15 cellular contexts compared by ENCODE assay signal in the genomic region with DNA sequence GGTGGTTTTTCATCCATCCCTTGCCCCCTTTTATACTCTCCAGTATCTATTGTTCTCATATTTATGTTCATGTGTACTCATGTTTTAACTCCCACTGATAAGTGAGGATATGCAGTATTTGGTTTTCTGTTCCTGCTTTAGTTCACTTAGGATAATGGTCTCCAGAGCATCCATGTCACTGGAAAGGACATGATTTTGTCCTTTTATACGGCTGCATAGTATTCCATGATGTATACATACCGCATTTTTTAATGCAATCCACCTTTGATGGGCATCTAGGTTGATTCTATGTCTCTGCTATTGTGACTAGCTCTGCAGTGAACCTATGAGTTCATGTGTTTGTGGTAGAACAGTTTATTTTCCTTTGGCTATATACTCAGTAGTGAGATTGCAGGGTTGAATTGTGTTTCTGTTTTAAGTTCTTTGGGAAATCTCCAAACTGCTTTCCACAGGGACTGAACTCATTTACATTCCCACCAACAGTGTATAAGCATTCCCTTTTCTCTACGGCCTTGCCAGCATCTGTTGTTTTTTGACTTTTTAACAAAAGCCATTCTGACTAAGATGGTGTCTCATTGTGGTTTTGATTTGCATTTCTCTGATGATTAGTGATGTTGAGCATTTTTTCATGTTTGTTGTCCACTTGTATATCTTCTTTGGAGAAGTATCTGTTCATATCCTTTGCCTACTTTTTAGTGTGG.
DNase-seq lines count a peak whose midpoint lies in the region; ATAC-seq and TF ChIP-seq lines count a peak whose summit lies in the region.
"Had no signal": no experiment of that assay in that cellular context is flagged by ENCODE, and none has a peak within 500 bp of the region (broad histone marks: within the 10 kb centered on the region; RNA-seq: fewer than 3 reads in every experiment).

No MANE protein-coding gene starts in this region.

- ATAC-seq in stimulated activated naive CD8-positive, alpha-beta T cell treated with anti-CD3 and anti-CD28 coated beads, Interleukin-15, amount 100 ng/mL, for 72 hours = no peak

- TF ChIP-seq CTCF in AG10803 (conservative IDR thresholded peaks at IDR 0.05; ENCODE audit: low read length) = no peak
- no peak for TF ChIP-seq CTCF in HFFc6 (IDR thresholded peaks at IDR 0.05)
- no peak for TF ChIP-seq CTCF in fibroblast of mammary gland (conservative IDR thresholded peaks at IDR 0.05; ENCODE audit: control insufficient read depth, insufficient read depth, low read depth, low read length)

- no peak overlapping the region for H3K27ac Mint-ChIP-seq in HFFc6
- H3K27ac Mint-ChIP-seq in stimulated activated naive CD8-positive, alpha-beta T cell treated with anti-CD3 and anti-CD28 coated beads, Interleukin-15, amount 100 ng/mL, for 72 hours = no peak overlapping the region

- H3K9me3 Mint-ChIP-seq in HFFc6 = no peaks in the 10 kb centered on the region; the same call in 1 of the 2 replicates
- H3K9me3 Mint-ChIP-seq in stimulated activated naive CD8-positive, alpha-beta T cell treated with anti-CD3 and anti-CD28 coated beads, Interleukin-15, amount 100 ng/mL, for 72 hours = peaks cover 0 to 9% of the 10 kb centered on the region in 2 donors

- DNase-seq in AG10803 (ENCODE audit: low read depth) (peak; percentile 61), HFFc6 (peak; percentile 13), astrocyte of the hippocampus (ENCODE audit: low read depth, low spot score) (peak; percentile 66), fibroblast of mammary gland (ENCODE audit: low read depth) (peak; percentile 85), NCI-H146 (lab: John Stamatoyannopoulos, UW) (no peak), T-helper 9 cell (no peak)
- no peak for DNase-seq in stimulated activated naive CD8-positive, alpha-beta T cell treated with anti-CD3 and anti-CD28 coated beads, Interleukin-15, amount 100 ng/mL, for 72 hours
- no peak for DNase-seq in central memory CD4-positive, alpha-beta T cell
- DNase-seq: COR-L47, DMS153, NCI-H1048, NCI-H187, NCI-H446 treated with DMSO at 0.1 percent for 48 hours, NCI-H748 treated with DMSO at 0.1 percent for 48 hours, PC-9 had no signal

- H3K4me3 ChIP-seq in AG10803 (ENCODE audit: low read length) = no peak overlapping the region
- H3K4me3 ChIP-seq in fibroblast of mammary gland (ENCODE audit: control insufficient read depth, low read depth, low read length) = no peak overlapping the region
- H3K4me3 ChIP-seq: PC-9 had no signal

- peaks cover 19% of the 10 kb centered on the region for H3K4me1 Mint-ChIP-seq in HFFc6 (ENCODE audit: low read depth)
- no peaks in the 10 kb centered on the region for H3K4me1 Mint-ChIP-seq in stimulated activated naive CD8-positive, alpha-beta T cell treated with anti-CD3 and anti-CD28 coated beads, Interleukin-15, amount 100 ng/mL, for 72 hours

- H3K4me3 Mint-ChIP-seq in HFFc6 = no peak overlapping the region
- no peak overlapping the region for H3K4me3 Mint-ChIP-seq in stimulated activated naive CD8-positive, alpha-beta T cell treated with anti-CD3 and anti-CD28 coated beads, Interleukin-15, amount 100 ng/mL, for 72 hours

- H3K27me3 Mint-ChIP-seq in HFFc6 (ENCODE audit: insufficient read depth) = peaks cover 1% of the 10 kb centered on the region; the same call in 1 of the 2 replicates
- H3K27me3 Mint-ChIP-seq in stimulated activated naive CD8-positive, alpha-beta T cell treated with anti-CD3 and anti-CD28 coated beads, Interleukin-15, amount 100 ng/mL, for 72 hours = no peaks in the 10 kb centered on the region

- H3K36me3 Mint-ChIP-seq in HFFc6 (ENCODE audit: low read depth) = no peaks in the 10 kb centered on the region

Comparison
In these comparisons a context has a peak if more than half of its experiments do, and no peak if none do; other contexts are left out.
1. DNase-seq: peak in AG10803 (single experiment), HFFc6 (single experiment), astrocyte of the hippocampus (single experiment) and fibroblast of mammary gland (single experiment); none in NCI-H146 (single experiment), stimulated activated naive CD8-positive, alpha-beta T cell treated with anti-CD3 and anti-CD28 coated beads, Interleukin-15, amount 100 ng/mL, for 72 hours (0 of 2), T-helper 9 cell (single experiment) and central memory CD4-positive, alpha-beta T cell (single experiment).